Comparison of ENCODE assay signal across 1 cellular context in the genomic region with DNA sequence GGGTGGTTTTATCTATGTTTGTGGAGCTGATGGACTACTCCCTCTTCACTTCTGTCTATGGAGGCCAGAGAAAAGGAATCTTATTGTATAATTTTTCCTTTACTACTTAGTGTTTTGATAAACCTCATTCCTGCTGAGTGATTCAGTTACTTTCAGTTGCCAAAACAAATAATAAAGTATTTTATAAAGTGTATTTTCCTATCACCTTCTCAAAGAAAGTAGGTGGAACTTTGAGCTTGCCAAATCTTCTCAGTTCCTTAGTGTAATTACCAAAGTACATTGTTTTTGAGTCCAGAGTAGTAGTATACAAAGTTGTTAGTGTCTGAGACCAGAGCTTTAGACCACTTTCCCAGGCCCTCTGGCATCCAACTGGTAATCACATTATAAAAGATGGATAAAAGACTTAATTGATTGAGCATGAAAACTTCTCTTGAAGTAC.
A peak's percentile ranks its signal among the peaks of the same experiment; 100 is the strongest.
TF ChIP-seq lines count a peak whose summit lies in the region.

No MANE protein-coding gene starts in this region.

TF ChIP-seq in endothelial cell of umbilical vein, 7 proteins besides CTCF, POLR2A, EP300 and RAD21:
- TF ChIP-seq FOS (IDR thresholded peaks at IDR 0.05; ENCODE audit: borderline replicate concordance, insufficient read depth, low read length) (peak; percentile 54), JUN (IDR thresholded peaks at IDR 0.05; ENCODE audit: borderline replicate concordance, insufficient read depth, insufficient read length, low read depth) (peak; percentile 59), GATA2 (IDR thresholded peaks at IDR 0.05; ENCODE audit: insufficient read depth, insufficient read length, low read depth, low read length) (no peak), EZH2 (IDR thresholded peaks at IDR 0.05; ENCODE audit: borderline replicate concordance, low read depth, low read length, severe bottlenecking) (no peak), POLR2AphosphoS5 (IDR thresholded peaks at IDR 0.05; ENCODE audit: insufficient read depth, low read depth, low read length) (no peak), MYC (IDR thresholded peaks at IDR 0.05; ENCODE audit: low read depth, low read length) (no peak)
- TF ChIP-seq, protein P1, sequence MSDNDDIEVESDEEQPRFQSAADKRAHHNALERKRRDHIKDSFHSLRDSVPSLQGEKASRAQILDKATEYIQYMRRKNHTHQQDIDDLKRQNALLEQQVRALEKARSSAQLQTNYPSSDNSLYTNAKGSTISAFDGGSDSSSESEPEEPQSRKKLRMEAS (IDR thresholded peaks at IDR 0.05; ENCODE audit: insufficient read depth, insufficient read length) = no peak
TF ChIP-seq in endothelial cell of umbilical vein: peak in this region for 2.
